8 cellular contexts compared by ENCODE assay signal in the genomic region with DNA sequence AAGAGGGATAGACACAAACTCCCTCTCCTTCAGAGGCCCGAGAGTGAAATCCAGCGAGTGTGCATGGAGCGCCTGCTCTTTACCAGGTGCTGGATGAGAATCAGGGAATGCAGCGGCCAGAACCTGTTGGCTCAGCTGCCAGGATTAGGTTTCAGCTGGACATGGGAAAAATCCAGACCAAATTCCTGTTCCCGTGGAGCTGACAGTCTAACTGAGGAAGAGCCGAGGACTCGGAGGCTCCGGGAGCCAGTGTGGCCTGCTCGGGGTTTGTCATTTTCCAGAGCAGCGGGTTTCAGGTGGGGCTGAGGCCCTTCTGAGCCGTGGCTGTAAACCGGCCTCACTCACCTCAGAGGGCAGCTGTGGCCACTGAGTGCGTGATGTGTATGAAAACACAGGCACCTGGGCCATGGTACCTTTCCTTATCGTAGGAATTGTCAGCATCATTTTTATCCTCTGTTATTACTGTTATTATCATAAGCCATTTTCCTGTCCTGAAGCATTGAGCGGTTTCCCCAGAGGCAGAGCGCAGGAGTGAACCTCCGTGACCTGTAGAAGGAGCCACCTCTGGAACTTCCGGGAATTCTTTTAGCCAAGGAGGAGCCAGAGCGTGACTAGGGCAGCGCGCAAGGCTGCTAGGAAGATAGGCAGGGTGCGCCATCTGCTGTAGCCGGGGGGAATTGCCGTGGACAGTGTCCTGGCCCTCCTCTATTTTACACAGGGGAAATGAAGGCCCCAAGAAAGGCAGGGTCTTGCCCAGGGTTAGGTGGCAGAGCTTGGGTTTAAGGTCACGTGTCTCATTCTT. TPM values are rescaled to one million over a fixed set of nuclear protein-coding genes. Genes with fewer than 3 reads are reported as not detected.
DNase-seq lines count a peak whose midpoint lies in the region; ATAC-seq and TF ChIP-seq lines count a peak whose summit lies in the region.

No MANE protein-coding gene starts in this region.

- TF ChIP-seq CTCF in nephron progenitor cell (IDR thresholded peaks at IDR 0.05) = peak; percentile 97

- no peaks in the 10 kb centered on the region for H3K27me3 Mint-ChIP-seq in activated T-helper 2 cell treated with anti-CD3 and anti-CD28 coated beads, Interferon-gamma antibody, Interleukin-2, Interleukin-4, amounts not matched to agents 10 μg/mL and 5 μg/mL and 100 μg/mL, durations not matched to agents 14 hours and 24 hours and 36 hours (ENCODE audit: low read depth)
- H3K27me3 Mint-ChIP-seq in nephron progenitor cell (ENCODE audit: low read depth, poor library complexity) = no peaks in the 10 kb centered on the region

- intact Hi-C loops in activated T-helper 2 cell treated with anti-CD3 and anti-CD28 coated beads, Interferon-gamma antibody, Interleukin-2, Interleukin-4, amounts not matched to agents 10 μg/mL and 5 μg/mL and 100 μg/mL, durations not matched to agents 14 hours and 24 hours and 36 hours (cut with micrococcal nuclease) = loop anchor here (1.0 to 5.0 kb wide), 6 partner anchors 32 to 392 kb away; partner anchors contain the start of genes SERINC3 and TTPAL

- H3K27ac Mint-ChIP-seq in activated T-helper 2 cell treated with anti-CD3 and anti-CD28 coated beads, Interferon-gamma antibody, Interleukin-2, Interleukin-4, amounts not matched to agents 10 μg/mL and 5 μg/mL and 100 μg/mL, durations not matched to agents 14 hours and 24 hours and 36 hours = peak overlapping the region; percentile 72
- peak overlapping the region; percentile 89 for H3K27ac Mint-ChIP-seq in nephron progenitor cell

- ATAC-seq in GM21515 (IDR thresholded peaks at IDR 0.05; ENCODE audit: unreplicated experiment) = peak; percentile 87
- ATAC-seq in stimulated activated naive CD8-positive, alpha-beta T cell treated with anti-CD3 and anti-CD28 coated beads, Interleukin-15, Interleukin-2, amounts not matched to agents 100 U/mL and 50 U/mL, for 24 hours = peak; percentile 97

- H3K36me3 Mint-ChIP-seq in activated T-helper 2 cell treated with anti-CD3 and anti-CD28 coated beads, Interferon-gamma antibody, Interleukin-2, Interleukin-4, amounts not matched to agents 10 μg/mL and 5 μg/mL and 100 μg/mL, durations not matched to agents 14 hours and 24 hours and 36 hours (ENCODE audit: low read depth) = peaks cover 7% of the 10 kb centered on the region
- peaks cover 22% of the 10 kb centered on the region for H3K36me3 Mint-ChIP-seq in nephron progenitor cell (ENCODE audit: low read depth)

- H3K4me3 Mint-ChIP-seq in activated T-helper 2 cell treated with anti-CD3 and anti-CD28 coated beads, Interferon-gamma antibody, Interleukin-2, Interleukin-4, amounts not matched to agents 10 μg/mL and 5 μg/mL and 100 μg/mL, durations not matched to agents 14 hours and 24 hours and 36 hours (ENCODE audit: low read depth) = no peak overlapping the region
- peak overlapping the region; percentile 59 for H3K4me3 Mint-ChIP-seq in nephron progenitor cell

- DNase-seq in COLO668 (lab: John Stamatoyannopoulos, UW; ENCODE audit: unreplicated experiment) = peak; percentile 92
- DNase-seq in LHCN-M2 (ENCODE audit: low read depth) = peak; percentile 77
- peak; percentile 95 for DNase-seq in RKO (ENCODE audit: low spot score)
- DNase-seq in activated T-helper 2 cell treated with anti-CD3 and anti-CD28 coated beads, Interferon-gamma antibody, Interleukin-2, Interleukin-4, amounts not matched to agents 10 μg/mL and 5 μg/mL and 100 μg/mL, durations not matched to agents 14 hours and 24 hours and 36 hours (ENCODE audit: low spot score) = peak; percentile 71
- peak; percentile 79 for DNase-seq in fibroblast of peridontal ligament (ENCODE audit: extremely low read depth)
- peak; percentile 95 for DNase-seq in nephron progenitor cell
- peak; percentile 90 for DNase-seq in stimulated activated naive CD8-positive, alpha-beta T cell treated with anti-CD3 and anti-CD28 coated beads, Interleukin-15, Interleukin-2, amounts not matched to agents 100 U/mL and 50 U/mL, for 24 hours

- no peaks in the 10 kb centered on the region for H3K9me3 Mint-ChIP-seq in activated T-helper 2 cell treated with anti-CD3 and anti-CD28 coated beads, Interferon-gamma antibody, Interleukin-2, Interleukin-4, amounts not matched to agents 10 μg/mL and 5 μg/mL and 100 μg/mL, durations not matched to agents 14 hours and 24 hours and 36 hours
- H3K9me3 Mint-ChIP-seq in nephron progenitor cell = no peaks in the 10 kb centered on the region

- peaks cover 9% of the 10 kb centered on the region for H3K4me1 Mint-ChIP-seq in activated T-helper 2 cell treated with anti-CD3 and anti-CD28 coated beads, Interferon-gamma antibody, Interleukin-2, Interleukin-4, amounts not matched to agents 10 μg/mL and 5 μg/mL and 100 μg/mL, durations not matched to agents 14 hours and 24 hours and 36 hours (ENCODE audit: low read depth)
- H3K4me1 Mint-ChIP-seq in nephron progenitor cell = peaks cover 22% of the 10 kb centered on the region

RNA-seq across cellular contexts. Expression of gene PKIG, which starts 27.3 kb away (rescaled TPM):
- 9.8 and 11.1 TPM in 2 replicates for total RNA-seq in LHCN-M2 (2014; rRNA removed)
- polyA plus RNA-seq in LHCN-M2 (2012) = 14.6 TPM
- 1.4 and 1.7 TPM in 2 replicates for total RNA-seq in activated T-helper 2 cell treated with anti-CD3 and anti-CD28 coated beads, Interferon-gamma antibody, Interleukin-2, Interleukin-4, amounts not matched to agents 10 μg/mL and 5 μg/mL and 100 μg/mL, durations not matched to agents 14 hours and 24 hours and 36 hours

RNA-seq across cellular contexts. Expression of gene ADA, which starts 41.8 kb away (rescaled TPM):
- 4.1 and 4.2 TPM in 2 replicates for total RNA-seq in LHCN-M2 (2014; rRNA removed)
- 7.6 TPM for polyA plus RNA-seq in LHCN-M2 (2012)
- total RNA-seq in activated T-helper 2 cell treated with anti-CD3 and anti-CD28 coated beads, Interferon-gamma antibody, Interleukin-2, Interleukin-4, amounts not matched to agents 10 μg/mL and 5 μg/mL and 100 μg/mL, durations not matched to agents 14 hours and 24 hours and 36 hours = 33.3 and 34.5 TPM in 2 replicates

Comparison
In these comparisons a context has a peak if more than half of its experiments do, and no peak if none do; other contexts are left out.
1. Peak in every context shown above with its lines: DNase-seq and ATAC-seq.